Comparison of ENCODE assay signal across 19 cellular contexts in the genomic region with DNA sequence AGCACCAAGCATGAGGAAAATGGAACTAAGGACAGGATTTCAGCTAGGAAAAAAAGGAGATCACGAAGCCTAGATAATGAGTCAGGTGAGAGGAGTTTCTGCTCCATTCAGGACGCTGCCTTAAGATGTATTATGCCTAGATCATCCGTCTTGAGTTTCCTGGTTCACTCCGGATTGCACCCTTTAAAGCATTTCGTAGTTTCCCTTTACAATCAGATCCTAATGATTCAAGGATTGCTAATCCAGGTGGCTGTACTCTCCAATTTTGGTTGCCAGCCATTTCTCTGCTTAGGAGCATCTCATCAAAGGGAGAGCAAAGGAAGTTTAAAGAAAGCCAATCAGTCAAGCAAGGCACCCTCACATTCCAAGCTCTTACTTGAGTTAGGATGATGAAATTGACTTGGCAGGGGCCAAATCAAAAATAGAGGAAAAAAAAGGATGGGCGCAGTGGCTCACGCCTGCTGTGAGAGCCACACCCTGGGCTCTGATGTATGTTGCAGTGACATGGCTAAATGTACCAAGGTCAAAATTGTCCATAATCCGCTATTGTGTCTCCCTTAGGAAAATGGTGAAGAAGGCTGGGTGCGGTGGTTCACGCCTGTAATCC.
DNase-seq lines count a peak whose midpoint lies in the region; ATAC-seq and TF ChIP-seq lines count a peak whose summit lies in the region.
"Had no signal": no experiment of that assay in that cellular context is flagged by ENCODE, and none has a peak within 500 bp of the region (broad histone marks: within the 10 kb centered on the region; RNA-seq: fewer than 3 reads in every experiment).

No MANE protein-coding gene starts in this region.

- no peaks in the 10 kb centered on the region for H3K4me1 ChIP-seq in vagina
- H3K4me1 ChIP-seq: Peyer's patch had no signal

- H3K36me3 Mint-ChIP-seq in T-helper 17 cell (ENCODE audit: low read depth) (no peaks in the 10 kb centered on the region), nephron progenitor cell (ENCODE audit: low read depth) (peaks cover 54% of the 10 kb centered on the region), osteocyte (ENCODE audit: unreplicated experiment) (peaks cover 3% of the 10 kb centered on the region)
- H3K36me3 Mint-ChIP-seq: CD4-positive, alpha-beta memory T cell had no signal

- no peak for TF ChIP-seq CTCF in epithelial cell of esophagus (IDR thresholded peaks at IDR 0.05; ENCODE audit: insufficient read depth, low read depth, low read length, missing control alignments)
- no peak for TF ChIP-seq CTCF in nephron progenitor cell (IDR thresholded peaks at IDR 0.05)
- no peak for TF ChIP-seq CTCF in vagina (IDR thresholded peaks at IDR 0.05)
- no peak for TF ChIP-seq CTCF in osteocyte (IDR thresholded peaks at IDR 0.05)

- H3K4me3 ChIP-seq in epithelial cell of esophagus (ENCODE audit: low read length) (no peak overlapping the region), vagina (no peak overlapping the region)
- H3K4me3 ChIP-seq: MG63, Peyer's patch had no signal

- no peak overlapping the region for H3K4me3 Mint-ChIP-seq in T-helper 17 cell
- no peak overlapping the region for H3K4me3 Mint-ChIP-seq in nephron progenitor cell
- H3K4me3 Mint-ChIP-seq in osteocyte (ENCODE audit: unreplicated experiment): no peak overlapping the region
- H3K4me3 Mint-ChIP-seq: B cell; CD4-positive, alpha-beta memory T cell had no signal

- DNase-seq in T-helper 17 cell (no peak), epithelial cell of esophagus (ENCODE audit: low read depth) (peak; percentile 83), nephron progenitor cell (no peak), vagina (ENCODE audit: extremely low spot score in 2 of 2) (no peak), osteocyte (ENCODE audit: extremely low spot score, unreplicated experiment) (no peak), NCI-H1105 (lab: John Stamatoyannopoulos, UW) (no peak)
- no peak for DNase-seq in activated CD4-positive, alpha-beta T cell treated with anti-CD3 and anti-CD28 coated beads, Interleukin-2, amount 50 U/mL, for 1 hour
- DNase-seq: CD4-positive, alpha-beta memory T cell; DND-41; GDM1; MG63; NCI-H1105 treated with DMSO at 0.1 percent for 48 hours; NCI-H187 treated with DMSO at 0.1 percent for 48 hours; NCI-H446 treated with DMSO at 0.1 percent for 48 hours; NCI-H82; Peyer's patch; SHP77 had no signal

- intact Hi-C loops in vagina (cut with DNase I): no loop called here

- no peak for TF ChIP-seq POLR2A in vagina (IDR thresholded peaks at IDR 0.05)

- no peaks in the 10 kb centered on the region for H3K27me3 ChIP-seq in vagina
- H3K27me3 ChIP-seq: MG63, Peyer's patch had no signal

- H3K4me1 Mint-ChIP-seq in T-helper 17 cell (peaks cover 12% of the 10 kb centered on the region), nephron progenitor cell (peaks cover 72% of the 10 kb centered on the region), osteocyte (ENCODE audit: unreplicated experiment) (peaks cover 6% of the 10 kb centered on the region)

- no peaks in the 10 kb centered on the region for H3K36me3 ChIP-seq in vagina
- H3K36me3 ChIP-seq: MG63, Peyer's patch had no signal

- no peaks in the 10 kb centered on the region for H3K9me3 ChIP-seq in T-helper 17 cell (ENCODE audit: control insufficient read depth, low read length, poor library complexity, severe bottlenecking)
- no peaks in the 10 kb centered on the region for H3K9me3 ChIP-seq in vagina
- H3K9me3 ChIP-seq: MG63, Peyer's patch had no signal

- H3K27ac Mint-ChIP-seq in T-helper 17 cell (peak overlapping the region; percentile 68), nephron progenitor cell (peak overlapping the region; percentile 60), osteocyte (ENCODE audit: unreplicated experiment) (no peak overlapping the region)
- H3K27ac Mint-ChIP-seq: B cell had no signal

- H3K27me3 Mint-ChIP-seq in T-helper 17 cell: no peaks in the 10 kb centered on the region
- H3K27me3 Mint-ChIP-seq in nephron progenitor cell (ENCODE audit: low read depth, poor library complexity): no peaks in the 10 kb centered on the region
- no peaks in the 10 kb centered on the region for H3K27me3 Mint-ChIP-seq in osteocyte (ENCODE audit: unreplicated experiment)
- H3K27me3 Mint-ChIP-seq: B cell; CD4-positive, alpha-beta memory T cell had no signal

- peak overlapping the region; percentile 40 for H3K27ac ChIP-seq in vagina
- H3K27ac ChIP-seq: KMS-11, Peyer's patch had no signal

- H3K9me3 Mint-ChIP-seq in nephron progenitor cell (no peaks in the 10 kb centered on the region), osteocyte (ENCODE audit: unreplicated experiment) (no peaks in the 10 kb centered on the region)
- H3K9me3 Mint-ChIP-seq: CD4-positive, alpha-beta memory T cell had no signal

- no peak for ATAC-seq in T-helper 17 cell
